In the genomic region with DNA sequence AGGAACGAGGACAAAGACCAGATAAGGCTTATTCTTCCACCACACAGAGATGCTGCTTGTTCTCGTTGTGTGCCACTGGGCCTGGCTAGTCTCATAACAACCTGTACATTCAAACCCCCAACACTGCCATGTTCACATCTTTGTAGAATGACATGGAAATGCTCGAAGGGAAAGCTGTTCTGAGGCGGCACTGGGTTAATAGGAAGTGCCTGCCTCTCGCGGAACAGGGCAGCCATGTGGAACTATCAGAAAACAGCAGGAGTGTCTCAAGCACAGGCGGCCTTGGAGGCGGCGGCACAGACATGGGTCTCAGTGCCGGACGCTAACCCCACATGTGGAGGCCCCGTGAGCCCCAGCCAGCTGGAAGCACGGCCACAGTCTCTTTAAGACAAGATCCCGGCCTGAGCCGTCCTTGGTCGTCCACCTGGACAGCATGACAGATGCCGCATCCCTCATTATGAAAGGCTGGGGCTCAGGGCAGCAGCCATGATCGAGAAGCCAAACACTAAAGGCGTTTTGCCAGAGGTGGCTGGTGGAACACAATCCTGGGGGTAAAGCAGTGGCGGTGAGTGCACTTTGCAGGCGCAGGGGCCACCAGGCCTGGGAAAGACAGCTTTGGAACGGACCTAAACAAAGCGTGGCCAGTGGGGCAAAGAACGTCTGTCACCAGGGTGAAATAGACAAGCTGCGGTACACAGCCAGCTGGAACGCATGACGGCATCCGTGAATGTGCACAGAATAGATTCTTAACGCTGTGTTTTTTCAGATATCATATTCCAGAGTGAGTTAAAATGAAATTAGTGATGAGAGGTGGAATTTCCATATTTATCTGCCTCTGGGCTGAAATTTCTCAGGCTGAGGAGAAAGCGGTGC, we compare ENCODE assay signal across 8 cellular contexts.
DNase-seq lines count a peak whose midpoint lies in the region; ATAC-seq, FAIRE-seq and TF ChIP-seq lines count a peak whose summit lies in the region.

No MANE protein-coding gene starts in this region.

- DNase-seq in HepG2 (ENCODE audit: low spot score) (no peak), amniotic stem cell (lab: John Stamatoyannopoulos, UW) (no peak), MG63 (no peak), NCI-H2029 (lab: John Stamatoyannopoulos, UW) (no peak)
- DNase-seq in stimulated activated CD4-positive, alpha-beta T cell treated with anti-CD3 and anti-CD28 coated beads, Interleukin-2, amount 100 ng/mL, for 48 hours, result no peak

- H3K4me3 ChIP-seq in liver (ENCODE audit: low read depth in 1 of 3, low read length in 3 of 3) (no peak overlapping the region), HepG2 (replicated peaks in 1 of 3; ENCODE audit: insufficient read depth in 1 of 3, low read depth in 2 of 3, low read length in 3 of 3) (no peak overlapping the region), gastroesophageal sphincter (peak overlapping the region in 1 of 2 donors; percentile 31), neutrophil (ENCODE audit: low read depth in 1 of 2, low read length in 1 of 2) (peak overlapping the region; percentile 35 to 54), MG63 (no peak overlapping the region)

- TF ChIP-seq CTCF in liver (IDR thresholded peaks at IDR 0.05; ENCODE audit: low read depth, low read length, missing input control) (no peak), HepG2 (CRISPR knock-in tag; IDR thresholded peaks at IDR 0.05) (no peak), gastroesophageal sphincter (IDR thresholded peaks at IDR 0.05) (no peak), neutrophil (IDR thresholded peaks at IDR 0.05) (no peak)

- H3K27me3 ChIP-seq in liver (ENCODE audit: control insufficient read depth in 4 of 4, insufficient read depth in 4 of 4, low read length in 3 of 4), result no peaks in the 10 kb centered on the region
- H3K27me3 ChIP-seq in HepG2 (ENCODE audit: control insufficient read depth in 1 of 2, insufficient read depth in 2 of 2, low read length in 2 of 2), result no peaks in the 10 kb centered on the region
- no peaks in the 10 kb centered on the region for H3K27me3 ChIP-seq in gastroesophageal sphincter
- no peaks in the 10 kb centered on the region for H3K27me3 ChIP-seq in neutrophil
- H3K27me3 ChIP-seq in MG63, result no peaks in the 10 kb centered on the region

- peaks cover 3% of the 10 kb centered on the region; the same call in 1 of the 2 replicates for H4K20me1 ChIP-seq in HepG2 (ENCODE audit: insufficient read depth, low read length)

- no TSS peak for BruUV-seq in HepG2 (replicated peaks; lab: Mats Ljungman, UMichigan)

- no peak overlapping the region for H3K9ac ChIP-seq in liver (ENCODE audit: low read depth in 1 of 2, low read length in 2 of 2)
- no peak overlapping the region for H3K9ac ChIP-seq in HepG2 (ENCODE audit: insufficient read depth, low read depth, low read length)

- H3K79me2 ChIP-seq in HepG2 (ENCODE audit: insufficient read depth, low read length), result peaks cover 3% of the 10 kb centered on the region

- FAIRE-seq in HepG2 (lab: Jason Lieb, UNC), result no peak

- ATAC-seq in HepG2, result no peak
- peak; percentile 64 for ATAC-seq in gastroesophageal sphincter

- H2AFZ ChIP-seq in HepG2 (ENCODE audit: low read length), result no peak overlapping the region

- no peak for TF ChIP-seq RAD21 in liver (IDR thresholded peaks at IDR 0.05)
- no peak for TF ChIP-seq RAD21 in HepG2 (CRISPR knock-in tag; IDR thresholded peaks at IDR 0.05)

- H3K36me3 ChIP-seq in liver (ENCODE audit: control insufficient read depth in 4 of 4, insufficient read depth in 3 of 4, low read depth in 1 of 4, low read length in 3 of 4) (no peaks in the 10 kb centered on the region), HepG2 (replicated peaks in 1 of 2; ENCODE audit: control insufficient read depth in 1 of 2, insufficient read depth in 2 of 2, low read length in 2 of 2) (no peaks in the 10 kb centered on the region), gastroesophageal sphincter (peaks cover 0 to 8% of the 10 kb centered on the region in 2 donors), neutrophil (peaks cover 16% of the 10 kb centered on the region), MG63 (no peaks in the 10 kb centered on the region)

- in situ Hi-C loops in HepG2 (cut with HindIII; ENCODE audit: extremely low pct_ligation_motif_present, low pct_unique_long_range_greater_than_20kb), result no loop called here

- intact Hi-C loops in HepG2 (cut with micrococcal nuclease; ENCODE audit: unreplicated experiment), result no loop called here

- POLR2A ChIA-PET in HepG2 (lab: Yijun Ruan, JAX), result no interaction called here

- H3K4me1 ChIP-seq in liver (ENCODE audit: control insufficient read depth in 4 of 4, insufficient read depth in 4 of 4, low read length in 3 of 4) (peaks cover 21 to 44% (median 36%) of the 10 kb centered on the region in 4 donors), HepG2 (ENCODE audit: insufficient read depth, low read length) (no peaks in the 10 kb centered on the region), gastroesophageal sphincter (peaks cover 0 to 77% (median 30%) of the 10 kb centered on the region in 3 donors), neutrophil (ENCODE audit: control insufficient read depth in 1 of 2, insufficient read depth in 1 of 2, low read depth in 1 of 2, low read length in 1 of 2) (peaks cover 75 to 81% of the 10 kb centered on the region in 2 experiments)

- WGBS in liver, result 59% methylated on average over 30 of the region's 30 CpGs
- 94% methylated on average over 27 of the region's 30 CpGs for WGBS in HepG2 (ENCODE audit: low lambda C conversion rate)
- 21 to 30% methylated on average over 6 to 14 of the region's 30 CpGs for WGBS in gastroesophageal sphincter (ENCODE audit: low coverage in 1 of 2), 2 donors

- CTCF ChIA-PET in HepG2 (lab: Yijun Ruan, JAX; ENCODE audit: low intra/inter-chr PET ratio, low total read pairs), result no interaction called here

- TF ChIP-seq POLR2A in HepG2 (IDR thresholded peaks at IDR 0.05; ENCODE audit: insufficient read depth in 1 of 2, low read depth in 2 of 2, low read length in 2 of 2) (no peak), gastroesophageal sphincter (IDR thresholded peaks at IDR 0.05) (no peak)

- H3K4me2 ChIP-seq in HepG2 (ENCODE audit: low read depth, low read length), result no peak overlapping the region

- H3K27ac ChIP-seq in liver (ENCODE audit: low read depth in 1 of 2, low read length in 2 of 2) (peak overlapping the region; percentile 46 to 62), HepG2 (ENCODE audit: extremely low read length, insufficient read depth, low read length) (no peak overlapping the region), gastroesophageal sphincter (peak overlapping the region; percentile 0 to 86 (median 80)), neutrophil (peak overlapping the region; percentile 76)

- TF ChIP-seq EP300 in HepG2 (IDR thresholded peaks at IDR 0.05; ENCODE audit: low read depth in 2 of 2, low read length in 2 of 2) (no peak), HepG2 (CRISPR knock-in tag; IDR thresholded peaks at IDR 0.05; ENCODE audit: borderline replicate concordance) (no peak), gastroesophageal sphincter (IDR thresholded peaks at IDR 0.05) (no peak)

- H3K9me3 ChIP-seq in liver (ENCODE audit: control insufficient read depth in 4 of 4, low read length in 3 of 4) (no peaks in the 10 kb centered on the region), HepG2 (ENCODE audit: low read length) (no peaks in the 10 kb centered on the region), gastroesophageal sphincter (no peaks in the 10 kb centered on the region), neutrophil (no peaks in the 10 kb centered on the region), MG63 (no peaks in the 10 kb centered on the region)

TF ChIP-seq in liver, 16 proteins besides CTCF, POLR2A, EP300 and RAD21:
- TF ChIP-seq YY1 (IDR thresholded peaks at IDR 0.05) (peak; percentile 18), ZBTB33 (IDR thresholded peaks at IDR 0.05) (no peak), SP1 (IDR thresholded peaks at IDR 0.05) (no peak), HNF4A (conservative IDR thresholded peaks at IDR 0.05) (peak; percentile 7 to 86), RXRA (IDR thresholded peaks at IDR 0.05) (peak in 1 of 2 donors; percentile 61)

TF ChIP-seq in HepG2, 621 proteins besides CTCF, POLR2A, EP300 and RAD21 (continues in another document):
- TF ChIP-seq TSC22D2 (CRISPR knock-in tag; IDR thresholded peaks at IDR 0.05; ENCODE audit: borderline replicate concordance) (no peak), KLF11 (CRISPR knock-in tag; IDR thresholded peaks at IDR 0.05) (no peak)

Comparison
In these comparisons a context has a peak if more than half of its experiments do, and no peak if none do; other contexts are left out.
1. H3K4me3 ChIP-seq: peak in neutrophil (2 of 2); none in liver (0 of 3), HepG2 (0 of 3) and MG63 (single experiment).